13 cellular contexts compared by ENCODE assay signal in genomic region chr3:64151335-64151871, GRCh38.
DNase-seq lines count a peak whose midpoint lies in the region; ATAC-seq and TF ChIP-seq lines count a peak whose summit lies in the region.
"Had no signal": no experiment of that assay in that cellular context is flagged by ENCODE, and none has a peak within 500 bp of the region (broad histone marks: within the 10 kb centered on the region; RNA-seq: fewer than 3 reads in every experiment).

No MANE protein-coding gene starts in this region.

- H3K9ac ChIP-seq in mesenchymal stem cell (ENCODE audit: low read length): peak overlapping the region; percentile 80

- TF ChIP-seq POLR2A in breast epithelium (IDR thresholded peaks at IDR 0.05) (no peak), tibial nerve (IDR thresholded peaks at IDR 0.05) (no peak)

- H2BK5ac ChIP-seq in mesenchymal stem cell (ENCODE audit: low read depth, low read length, poor library complexity, severe bottlenecking): no peak overlapping the region

- peak overlapping the region; percentile 46 for H2AK5ac ChIP-seq in mesenchymal stem cell (ENCODE audit: low read length, severe bottlenecking)

- no peak overlapping the region for H2BK120ac ChIP-seq in mesenchymal stem cell (ENCODE audit: low read depth, low read length)

- no peak overlapping the region for H2BK15ac ChIP-seq in mesenchymal stem cell (ENCODE audit: low read depth, poor library complexity, severe bottlenecking)

- H4K91ac ChIP-seq in mesenchymal stem cell (ENCODE audit: low read length): no peak overlapping the region

- H3K4me2 ChIP-seq in mesenchymal stem cell (ENCODE audit: low read length, poor library complexity, severe bottlenecking): no peak overlapping the region

- H3K27me3 ChIP-seq in breast epithelium (no peaks in the 10 kb centered on the region), mesenchymal stem cell (ENCODE audit: control insufficient read depth in 1 of 2, insufficient read depth in 1 of 2, low read length in 2 of 2) (no peaks in the 10 kb centered on the region), tibial nerve (no peaks in the 10 kb centered on the region)

- H3K4me1 ChIP-seq in breast epithelium: peaks cover 0 to 4% of the 10 kb centered on the region in 2 donors
- peaks cover 21% of the 10 kb centered on the region for H3K4me1 ChIP-seq in mesenchymal stem cell (ENCODE audit: control insufficient read depth, insufficient read depth, low read depth, low read length)
- H3K4me1 ChIP-seq in tibial nerve: peaks cover 0 to 25% (median 18%) of the 10 kb centered on the region in 4 donors

- no peak for TF ChIP-seq EP300 in tibial nerve (IDR thresholded peaks at IDR 0.05)

- peaks cover 39% of the 10 kb centered on the region for H3K79me1 ChIP-seq in mesenchymal stem cell (replicated peaks; ENCODE audit: low read length, poor library complexity, severe bottlenecking)

- H2BK12ac ChIP-seq in mesenchymal stem cell (ENCODE audit: low read length in 2 of 2): peak overlapping the region in 1 of 2 experiments; percentile 28

- H3K9me3 ChIP-seq in breast epithelium: no peaks in the 10 kb centered on the region
- no peaks in the 10 kb centered on the region for H3K9me3 ChIP-seq in mesenchymal stem cell (ENCODE audit: control insufficient read depth, low read length)
- H3K9me3 ChIP-seq in tibial nerve: peaks cover 0 to 9% (median 0%) of the 10 kb centered on the region in 4 donors

- H3K4me3 ChIP-seq in breast epithelium (no peak overlapping the region), mesenchymal stem cell (ENCODE audit: insufficient read depth in 1 of 2, low read depth in 1 of 2, low read length in 2 of 2) (no peak overlapping the region), tibial nerve (no peak overlapping the region)

- WGBS in mesenchymal stem cell: 79% methylated on average over 4 of the region's 5 CpGs
- WGBS in tibial nerve, 2 donors: 71 to 84% methylated on average over 5 of the region's 5 CpGs

- ATAC-seq in HG03280 (IDR thresholded peaks at IDR 0.05; ENCODE audit: unreplicated experiment): no peak
- ATAC-seq: stimulated activated naive CD8-positive, alpha-beta T cell treated with anti-CD3 and anti-CD28 coated beads, Interleukin-15, Interleukin-2, amounts not matched to agents 100 U/mL and 50 U/mL, for 24 hours had no signal

- H2AFZ ChIP-seq in mesenchymal stem cell (ENCODE audit: low read depth, low read length): no peak overlapping the region

- DNase-seq in DMS53 (lab: John Stamatoyannopoulos, UW) (peak; percentile 50), DMS53 treated with DMSO at 0.1 percent for 48 hours (lab: John Stamatoyannopoulos, UW; ENCODE audit: unreplicated experiment) (no peak), breast epithelium (ENCODE audit: low spot score in 2 of 2) (no peak), mesenchymal stem cell (peak; percentile 83), tibial nerve (ENCODE audit: low spot score in 2 of 2) (no peak), NCI-H2107 (lab: John Stamatoyannopoulos, UW) (no peak)
- DNase-seq in NK-92 treated with Interleukin-12 subunit alpha and Interleukin-12 subunit beta, amount 100 ng/mL, for 24 hours (lab: John Stamatoyannopoulos, UW): no peak
- DNase-seq: 8988T; KG1; RPMI8226; stimulated activated naive CD8-positive, alpha-beta T cell treated with anti-CD3 and anti-CD28 coated beads, Interleukin-15, Interleukin-2, amounts not matched to agents 100 U/mL and 50 U/mL, for 24 hours; WERI-Rb-1 had no signal

- TF ChIP-seq CTCF in breast epithelium (IDR thresholded peaks at IDR 0.05) (no peak), tibial nerve (IDR thresholded peaks at IDR 0.05) (no peak)

- H3K27ac ChIP-seq in breast epithelium: peak overlapping the region; percentile 70 to 84
- H3K27ac ChIP-seq in mesenchymal stem cell (ENCODE audit: low read length, poor library complexity, severe bottlenecking): peak overlapping the region; percentile 39
- H3K27ac ChIP-seq in tibial nerve: peak overlapping the region in 3 of 4 donors; percentile 42 to 83 (median 82)
- H3K27ac ChIP-seq: WERI-Rb-1 had no signal

- no peak overlapping the region for H3K23ac ChIP-seq in mesenchymal stem cell (ENCODE audit: low read length in 2 of 2)

- H3K18ac ChIP-seq in mesenchymal stem cell (ENCODE audit: low read depth in 1 of 2, low read length in 2 of 2): peak overlapping the region; percentile 72 to 78

- H3K14ac ChIP-seq in mesenchymal stem cell (ENCODE audit: low read length in 2 of 2): peak overlapping the region in 1 of 2 experiments; percentile 53

- peak overlapping the region; percentile 7 for H4K8ac ChIP-seq in mesenchymal stem cell (ENCODE audit: low read length)

- intact Hi-C loops in breast epithelium (cut with DNase I; ENCODE audit: low total_unique reads): no loop called here

- peak overlapping the region in 1 of 2 experiments; percentile 61 for H3K4ac ChIP-seq in mesenchymal stem cell (ENCODE audit: low read depth in 1 of 2, low read length in 2 of 2)

- no peaks in the 10 kb centered on the region for H3K36me3 ChIP-seq in breast epithelium
- H3K36me3 ChIP-seq in mesenchymal stem cell (ENCODE audit: control insufficient read depth in 1 of 2, insufficient read depth in 2 of 2, low read depth in 1 of 2, low read length in 2 of 2): peaks cover 46 to 91% of the 10 kb centered on the region in 2 experiments
- peaks cover 0 to 73% (median 3%) of the 10 kb centered on the region in 3 donors for H3K36me3 ChIP-seq in tibial nerve

Comparison
In these comparisons a context has a peak if more than half of its experiments do, and no peak if none do; other contexts are left out.
1. DNase-seq: peak in DMS53 (single experiment) and mesenchymal stem cell (single experiment); none in DMS53 treated with DMSO at 0.1 percent for 48 hours (single experiment), breast epithelium (0 of 2), tibial nerve (0 of 2), NK-92 treated with Interleukin-12 subunit alpha and Interleukin-12 subunit beta, amount 100 ng/mL, for 24 hours (single experiment) and NCI-H2107 (single experiment).
2. Peak in every context shown above with its lines, with median percentiles within 50 percentile points of each other: H3K27ac ChIP-seq.